ENCODE assay signal across 29 cellular contexts in genomic region chr12:3038931-3039510, GRCh38.
"Had no signal": no experiment of that assay in that cellular context is flagged by ENCODE, and none has a peak within 500 bp of the region (broad histone marks: within the 10 kb centered on the region; RNA-seq: fewer than 3 reads in every experiment).

No MANE protein-coding gene starts in this region.

- H3K36me3 ChIP-seq: neural progenitor cell had no signal

- H3K4me1 Mint-ChIP-seq: activated naive CD4-positive, alpha-beta T cell treated with anti-CD3 and anti-CD28 coated beads, Interleukin-2, amount 50 U/mL, for 24 hours; central memory CD8-positive, alpha-beta T cell had no signal

- H3K9me3 ChIP-seq: esophagus squamous epithelium, heart right ventricle, spleen, suprapubic skin, tibial nerve had no signal

- H2AFZ ChIP-seq: neural progenitor cell had no signal

- H3K27ac ChIP-seq: epithelial cell of prostate, esophagus squamous epithelium, heart right ventricle, neural progenitor cell, spleen, suprapubic skin had no signal

- H3K4me3 Mint-ChIP-seq: activated CD8-positive, alpha-beta T cell treated with anti-CD3 and anti-CD28 coated beads for 36 hours; activated naive CD4-positive, alpha-beta T cell treated with anti-CD3 and anti-CD28 coated beads, Interleukin-2, amount 50 U/mL, for 24 hours; activated naive CD8-positive, alpha-beta T cell treated with anti-CD3 and anti-CD28 coated beads, Interleukin-2, amount 50 U/mL, for 24 hours; central memory CD8-positive, alpha-beta T cell; mesothelial cell of epicardium; naive B cell; neural progenitor cell had no signal

- H3K36me3 Mint-ChIP-seq: activated naive CD4-positive, alpha-beta T cell treated with anti-CD3 and anti-CD28 coated beads, Interleukin-2, amount 50 U/mL, for 24 hours; naive B cell; neural progenitor cell had no signal

- H3K9me3 Mint-ChIP-seq: activated CD8-positive, alpha-beta T cell treated with anti-CD3 and anti-CD28 coated beads for 36 hours; activated naive CD4-positive, alpha-beta T cell treated with anti-CD3 and anti-CD28 coated beads, Interleukin-2, amount 50 U/mL, for 24 hours; activated naive CD8-positive, alpha-beta T cell treated with anti-CD3 and anti-CD28 coated beads, Interleukin-2, amount 50 U/mL, for 24 hours; activated T-helper 2 cell treated with anti-CD3 and anti-CD28 coated beads, Interferon-gamma antibody, Interleukin-2, Interleukin-4, amounts not matched to agents 10 μg/mL and 5 μg/mL and 100 μg/mL, durations not matched to agents 14 hours and 24 hours and 36 hours; central memory CD8-positive, alpha-beta T cell; mesothelial cell of epicardium; naive B cell; neural progenitor cell had no signal

- H3K4me1 ChIP-seq: suprapubic skin had no signal

- FAIRE-seq: bronchial epithelial cell, colon had no signal

- H3K9ac ChIP-seq: neural progenitor cell had no signal

- H3K4me3 ChIP-seq: esophagus squamous epithelium, heart right ventricle, neural progenitor cell, spleen, suprapubic skin, tibial nerve had no signal

- H3K27me3 ChIP-seq: heart right ventricle, neural progenitor cell, suprapubic skin, tibial nerve had no signal

- ATAC-seq: activated CD8-positive, alpha-beta T cell treated with anti-CD3 and anti-CD28 coated beads for 36 hours; activated naive CD8-positive, alpha-beta T cell treated with anti-CD3 and anti-CD28 coated beads, Interleukin-2, amount 50 U/mL, for 24 hours; heart right ventricle; right cardiac atrium had no signal

- H3K27ac Mint-ChIP-seq: activated CD8-positive, alpha-beta T cell treated with anti-CD3 and anti-CD28 coated beads for 36 hours; activated naive CD4-positive, alpha-beta T cell treated with anti-CD3 and anti-CD28 coated beads, Interleukin-2, amount 50 U/mL, for 24 hours; activated naive CD8-positive, alpha-beta T cell treated with anti-CD3 and anti-CD28 coated beads, Interleukin-2, amount 50 U/mL, for 24 hours; activated T-helper 2 cell treated with anti-CD3 and anti-CD28 coated beads, Interferon-gamma antibody, Interleukin-2, Interleukin-4, amounts not matched to agents 10 μg/mL and 5 μg/mL and 100 μg/mL, durations not matched to agents 14 hours and 24 hours and 36 hours; mesothelial cell of epicardium; neural progenitor cell had no signal

- H3K4me2 ChIP-seq: neural progenitor cell had no signal

- DNase-seq: activated CD4-positive, alpha-beta T cell treated with anti-CD3 and anti-CD28 coated beads for 1 hour; activated CD4-positive, alpha-beta T cell treated with anti-CD3 and anti-CD28 coated beads, Interleukin-2, amount 50 U/mL, for 1 hour; activated CD8-positive, alpha-beta T cell treated with anti-CD3 and anti-CD28 coated beads for 36 hours; activated naive CD8-positive, alpha-beta T cell treated with anti-CD3 and anti-CD28 coated beads, Interleukin-2, amount 50 U/mL, for 24 hours; activated T-cell treated with anti-CD3 and anti-CD28 coated beads, Interleukin-2, amount 50 U/mL, for 48 hours; amygdala; dermis blood vessel endothelial cell; effector CD4-positive, alpha-beta T cell; esophagus squamous epithelium; foreskin melanocyte; heart right ventricle; kidney glomerular epithelial cell; mammary epithelial cell; naive B cell; occipital lobe; right cardiac atrium; stimulated activated naive CD4-positive, alpha-beta T cell; T-helper 2 cell had no signal
